Comparison of ENCODE assay signal across 1 cellular context in the genomic region with DNA sequence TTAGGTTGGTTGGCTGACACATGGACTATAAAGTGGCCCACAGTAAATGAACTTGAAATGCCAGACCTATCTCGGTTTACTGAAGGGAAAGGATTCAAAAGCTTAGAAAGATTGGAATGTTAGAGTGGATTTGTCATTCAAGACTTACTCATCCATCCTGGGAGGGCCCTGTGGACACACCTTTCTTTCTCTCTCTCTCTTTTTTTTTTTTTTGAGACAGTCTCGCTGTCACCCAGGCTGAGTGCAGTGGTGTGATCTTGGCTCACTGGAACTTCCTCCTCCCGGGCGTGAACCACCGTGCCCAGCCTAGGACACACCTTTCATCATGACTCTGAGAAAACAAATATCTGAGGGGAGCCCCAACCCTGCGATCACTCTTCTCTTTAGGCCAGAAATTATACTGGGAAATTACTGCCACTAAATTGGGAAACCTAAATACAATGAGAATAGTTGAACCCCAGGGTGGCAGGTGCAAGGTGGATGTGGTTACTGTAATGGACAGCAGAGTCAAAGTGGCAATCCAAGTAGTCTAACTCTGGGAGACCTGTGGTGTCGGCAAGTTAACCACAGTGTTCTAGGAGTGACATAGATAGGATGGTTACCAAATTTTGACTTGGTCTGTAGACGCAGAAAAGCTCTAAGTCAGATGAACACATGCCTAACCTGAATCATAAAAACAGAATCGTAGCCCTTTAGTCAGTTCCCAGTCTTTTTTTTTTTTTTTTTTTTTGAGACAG.
TF ChIP-seq lines count a peak whose summit lies in the region.

No MANE protein-coding gene starts in this region.

TF ChIP-seq in A549, 52 proteins besides CTCF, POLR2A, EP300 and RAD21 (continued from another document):
- TF ChIP-seq, protein P1, sequence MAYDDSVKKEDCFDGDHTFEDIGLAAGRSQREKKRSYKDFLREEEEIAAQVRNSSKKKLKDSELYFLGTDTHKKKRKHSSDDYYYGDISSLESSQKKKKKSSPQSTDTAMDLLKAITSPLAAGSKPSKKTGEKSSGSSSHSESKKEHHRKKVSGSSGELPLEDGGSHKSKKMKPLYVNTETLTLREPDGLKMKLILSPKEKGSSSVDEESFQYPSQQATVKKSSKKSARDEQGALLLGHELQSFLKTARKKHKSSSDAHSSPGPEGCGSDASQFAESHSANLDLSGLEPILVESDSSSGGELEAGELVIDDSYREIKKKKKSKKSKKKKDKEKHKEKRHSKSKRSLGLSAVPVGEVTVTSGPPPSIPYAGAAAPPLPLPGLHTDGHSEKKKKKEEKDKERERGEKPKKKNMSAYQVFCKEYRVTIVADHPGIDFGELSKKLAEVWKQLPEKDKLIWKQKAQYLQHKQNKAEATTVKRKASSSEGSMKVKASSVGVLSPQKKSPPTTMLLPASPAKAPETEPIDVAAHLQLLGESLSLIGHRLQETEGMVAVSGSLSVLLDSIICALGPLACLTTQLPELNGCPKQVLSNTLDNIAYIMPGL (CRISPR knock-in tag; IDR thresholded peaks at IDR 0.05; ENCODE audit: borderline replicate concordance), result no peak
- TF ChIP-seq JUN (IDR thresholded peaks at IDR 0.05) (no peak), POLR2AphosphoS2 (conservative IDR thresholded peaks at IDR 0.05; ENCODE audit: low read length) (no peak), NR3C1 (IDR thresholded peaks at IDR 0.05) (no peak), ZC3H11A (IDR thresholded peaks at IDR 0.05) (no peak), CEBPB (IDR thresholded peaks at IDR 0.05) (no peak), EHMT2 (IDR thresholded peaks at IDR 0.05; ENCODE audit: low read depth) (no peak)
TF ChIP-seq in A549: peak in this region for 0.
